ENCODE assay signal across 15 cellular contexts in the genomic region with DNA sequence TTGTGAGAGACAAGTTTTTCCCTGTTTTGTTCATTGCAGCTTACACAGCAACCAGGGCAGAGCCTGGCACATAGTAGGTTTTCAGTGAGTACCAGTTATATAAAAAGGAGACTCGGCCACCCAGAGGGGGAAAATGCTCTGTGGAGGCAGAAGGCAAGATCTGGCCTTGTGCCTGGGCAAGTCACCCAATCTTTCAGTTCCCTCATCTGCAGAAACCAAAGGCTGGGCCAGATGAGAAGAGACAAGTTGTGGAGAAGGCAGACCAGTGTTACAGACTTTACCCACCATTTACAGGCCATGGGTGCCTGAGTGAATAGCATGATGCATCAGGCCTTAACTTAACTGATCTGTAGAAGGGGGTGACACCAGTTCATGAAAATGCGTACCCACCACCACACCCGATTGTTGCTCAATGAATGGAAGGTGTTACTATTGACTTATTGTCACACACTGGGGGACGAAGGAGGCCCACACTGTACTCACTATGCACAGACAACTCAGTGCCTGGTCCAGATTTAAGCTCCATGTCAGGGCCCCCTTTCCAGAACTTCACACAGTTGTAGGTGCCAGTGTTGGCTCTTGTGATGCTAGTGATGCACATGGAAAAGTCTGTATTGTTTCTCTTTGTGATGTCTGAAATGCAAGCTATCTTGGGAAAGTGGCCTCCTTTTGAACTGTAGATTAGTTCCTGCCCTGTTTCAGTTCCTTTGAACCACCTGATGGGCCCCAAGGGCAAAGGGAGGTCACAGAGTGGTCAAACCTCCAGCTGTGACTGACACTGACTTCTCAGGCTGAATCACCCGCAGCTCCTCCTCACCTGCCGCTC.
A peak's percentile ranks its signal among the peaks of the same experiment; 100 is the strongest.
DNase-seq lines count a peak whose midpoint lies in the region; ATAC-seq and TF ChIP-seq lines count a peak whose summit lies in the region.
"Had no signal": no experiment of that assay in that cellular context is flagged by ENCODE, and none has a peak within 500 bp of the region (broad histone marks: within the 10 kb centered on the region; RNA-seq: fewer than 3 reads in every experiment).

No MANE protein-coding gene starts in this region.

- H3K36me3 ChIP-seq in H7 (replicated peaks; ENCODE audit: control insufficient read depth, insufficient read depth, low read length): no peaks in the 10 kb centered on the region
- H3K36me3 ChIP-seq in OCI-LY7 (ENCODE audit: insufficient read depth, low read length): no peaks in the 10 kb centered on the region
- H3K36me3 ChIP-seq: pancreas had no signal

- H3K4me2 ChIP-seq in OCI-LY7 (ENCODE audit: low read length): no peak overlapping the region

- peaks cover 17% of the 10 kb centered on the region for H3K4me1 Mint-ChIP-seq in memory B cell

- peaks cover 2% of the 10 kb centered on the region for H3K27me3 Mint-ChIP-seq in memory B cell

- H3K4me3 ChIP-seq in H7 (ENCODE audit: insufficient read depth, low read depth, low read length) (no peak overlapping the region), OCI-LY7 (ENCODE audit: low read depth, low read length, poor library complexity, severe bottlenecking) (no peak overlapping the region)
- H3K4me3 ChIP-seq: pancreas had no signal

- no peaks in the 10 kb centered on the region for H3K9me2 ChIP-seq in OCI-LY7 (ENCODE audit: insufficient read depth, low read length)

- no peaks in the 10 kb centered on the region for H3K4me1 ChIP-seq in OCI-LY7 (ENCODE audit: insufficient read depth, low read length, poor library complexity, severe bottlenecking)
- H3K4me1 ChIP-seq: Caco-2, pancreas had no signal

- no peaks in the 10 kb centered on the region for H3K9me3 ChIP-seq in OCI-LY7 (ENCODE audit: low read length)
- H3K9me3 ChIP-seq: Caco-2, pancreas had no signal

- no peak overlapping the region for H3K4me3 Mint-ChIP-seq in memory B cell

- BruUV-seq in OCI-LY7 (replicated peaks; lab: Mats Ljungman, UMichigan): no TSS peak

- no peaks in the 10 kb centered on the region for H3K79me2 ChIP-seq in OCI-LY7 (ENCODE audit: insufficient read depth, low read depth, low read length)

- H3K9me3 Mint-ChIP-seq in memory B cell: peaks cover 11% of the 10 kb centered on the region

- CTCF ChIA-PET in OCI-LY7 (lab: Charles Lee; ENCODE audit: unreplicated experiment): no interaction called here

- POLR2A ChIA-PET in OCI-LY7 (lab: Charles Lee): no interaction called here

- peak overlapping the region; percentile 31 for H3K27ac Mint-ChIP-seq in memory B cell

- DNase-seq in SIG-M5 treated with dmso at 0.1 percent for 504 hours (lab: John Stamatoyannopoulos, UW; ENCODE audit: unreplicated experiment) (peak; percentile 53), SIG-M5 (lab: John Stamatoyannopoulos, UW) (no peak), H7 (peak; percentile 62), OCI-LY7 (ENCODE audit: low spot score) (peak; percentile 4), memory B cell (ENCODE audit: low spot score in 2 of 2) (no peak), GF-D8 (lab: John Stamatoyannopoulos, UW) (no peak), NCI-H2196 (lab: John Stamatoyannopoulos, UW; ENCODE audit: unreplicated experiment) (no peak)
- DNase-seq: activated T-cell treated with anti-CD3 and anti-CD28 coated beads for 4 hours, Caco-2, HCEC 1CT, NCI-H1436, NCI-H526, pancreas, SHP77 had no signal

- H3K27ac ChIP-seq in OCI-LY7 (ENCODE audit: low read depth, low read length, poor library complexity, severe bottlenecking): no peak overlapping the region
- H3K27ac ChIP-seq: pancreas had no signal

- ATAC-seq in memory B cell (ENCODE audit: low read depth): peak; percentile 51
- ATAC-seq in HG03565 (IDR thresholded peaks at IDR 0.05; ENCODE audit: unreplicated experiment): no peak
- ATAC-seq: pancreas had no signal

- peaks cover 12% of the 10 kb centered on the region for H3K27me3 ChIP-seq in H7 (ENCODE audit: control insufficient read depth, insufficient read depth, low read length)

- H3K36me3 Mint-ChIP-seq in memory B cell: peaks cover 3% of the 10 kb centered on the region

- no peak for TF ChIP-seq CTCF in OCI-LY7 (conservative IDR thresholded peaks at IDR 0.05; ENCODE audit: low read length)

- no peaks in the 10 kb centered on the region for H4K20me1 ChIP-seq in OCI-LY7 (ENCODE audit: insufficient read depth, low read length)

- H2AFZ ChIP-seq in OCI-LY7 (ENCODE audit: low read length): no peak overlapping the region

- intact Hi-C loops in OCI-LY7 (cut with micrococcal nuclease; ENCODE audit: unreplicated experiment): no loop called here

Comparison
In these comparisons a context has a peak if more than half of its experiments do, and no peak if none do; other contexts are left out.
1. DNase-seq: peak in SIG-M5 treated with dmso at 0.1 percent for 504 hours (single experiment), H7 (single experiment) and OCI-LY7 (single experiment); none in SIG-M5 (single experiment), memory B cell (0 of 2), GF-D8 (single experiment) and NCI-H2196 (single experiment).